27 cellular contexts compared by ENCODE assay signal in the genomic region with DNA sequence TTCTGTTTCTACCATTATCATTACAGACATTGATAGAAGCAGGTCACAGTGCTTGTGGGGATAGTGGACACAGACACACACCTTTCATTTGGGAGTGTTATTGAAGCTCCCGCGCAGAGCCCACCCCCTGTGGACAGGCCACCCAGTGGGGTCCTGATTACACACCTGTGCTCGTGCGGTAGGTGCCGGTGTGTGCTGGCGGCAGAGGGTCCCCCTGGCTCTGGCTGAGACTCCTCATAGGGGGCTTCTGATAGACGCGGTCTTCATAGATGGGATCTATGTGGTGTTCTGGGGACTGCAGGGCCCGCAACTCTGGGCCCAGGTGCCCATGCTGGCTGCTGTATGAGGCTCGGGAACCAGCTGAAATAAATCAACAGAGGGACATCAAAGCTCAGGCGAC.
DNase-seq lines count a peak whose midpoint lies in the region.
"Had no signal": no experiment of that assay in that cellular context is flagged by ENCODE, and none has a peak within 500 bp of the region (broad histone marks: within the 10 kb centered on the region; RNA-seq: fewer than 3 reads in every experiment).

No MANE protein-coding gene starts in this region.

- H3K14ac ChIP-seq in neuronal stem cell (ENCODE audit: low read length) = no peak overlapping the region

- H3K4me1 ChIP-seq in neuronal stem cell (ENCODE audit: control insufficient read depth in 2 of 2, insufficient read depth in 1 of 2, low read depth in 1 of 2, low read length in 2 of 2) = no peaks in the 10 kb centered on the region
- H3K4me1 ChIP-seq: A549, BE2C had no signal

- H3K23ac ChIP-seq in neuronal stem cell (ENCODE audit: low read depth, low read length, poor library complexity) = no peak overlapping the region

- H2AK5ac ChIP-seq in neuronal stem cell (ENCODE audit: low read depth, low read length) = no peak overlapping the region

- WGBS in neuronal stem cell (ENCODE audit: extremely low coverage in 2 of 2, insufficient read length in 2 of 2, insufficient replicate concordance in 1 of 2), 2 donors = no CpG with 5 or more reads among the region's 11 CpGs

- no peak overlapping the region for H2BK5ac ChIP-seq in neuronal stem cell (ENCODE audit: low read length)

- H3K18ac ChIP-seq in neuronal stem cell (ENCODE audit: low read length) = no peak overlapping the region

- H4K91ac ChIP-seq in neuronal stem cell (ENCODE audit: low read depth, low read length, poor library complexity) = no peak overlapping the region

- peak overlapping the region; percentile 31 for H3K9ac ChIP-seq in neuronal stem cell (ENCODE audit: low read depth, low read length, poor library complexity)
- H3K9ac ChIP-seq: BLaER1; BLaER1 treated with 17β-estradiol and CSF1 and Interleukin-3, amounts not matched to agents 10 nM and 100 nM had no signal

- H2BK12ac ChIP-seq in neuronal stem cell (ENCODE audit: low read length) = no peak overlapping the region

- H3K4me3 ChIP-seq in neuronal stem cell (ENCODE audit: low read length in 2 of 2) = no peak overlapping the region
- H3K4me3 ChIP-seq: A549; BLaER1; BLaER1 treated with 17β-estradiol and CSF1 and Interleukin-3, amounts not matched to agents 10 nM and 100 nM had no signal

- H3K79me1 ChIP-seq in neuronal stem cell (ENCODE audit: low read depth, low read length) = no peaks in the 10 kb centered on the region

- no peak overlapping the region for H2BK120ac ChIP-seq in neuronal stem cell (ENCODE audit: low read depth, low read length)

- no peak overlapping the region for H2BK15ac ChIP-seq in neuronal stem cell (ENCODE audit: low read length)

- H3K4me2 ChIP-seq in neuronal stem cell (ENCODE audit: insufficient read depth, low read length, poor library complexity, severe bottlenecking) = no peak overlapping the region
- H3K4me2 ChIP-seq: A549 had no signal

- H4K8ac ChIP-seq in neuronal stem cell (ENCODE audit: low read depth, low read length) = no peak overlapping the region

- DNase-seq in neuronal stem cell (ENCODE audit: low spot score) (no peak), occipital lobe (lab: John Stamatoyannopoulos, UW) (no peak)
- DNase-seq: 8988T; ACHN; AML-193; BE2C; C1 segment of cervical spinal cord; Caco-2; Calu3; CD4-positive, alpha-beta memory T cell; CD4-positive, alpha-beta T cell; CD4-positive, CD25-positive, alpha-beta regulatory T cell; CD8-positive, alpha-beta memory T cell; CD8-positive, alpha-beta T cell; COR-L47; DMS 273 treated with DMSO at 0.1 percent for 48 hours; DMS153; DMS53; DMS79; DMS79 treated with DMSO at 0.1 percent for 48 hours; DND-41; EL had no signal

- no peak overlapping the region for H2AFZ ChIP-seq in neuronal stem cell (ENCODE audit: low read length)

- H3K9me3 ChIP-seq in neuronal stem cell (replicated peaks in 1 of 2; ENCODE audit: control insufficient read depth in 2 of 2, insufficient read depth in 1 of 2, low read depth in 1 of 2, low read length in 2 of 2) = peaks cover 0 to 8% of the 10 kb centered on the region in 2 donors
- H3K9me3 ChIP-seq: A549; BE2C; BLaER1; BLaER1 treated with 17β-estradiol and CSF1 and Interleukin-3, amounts not matched to agents 10 nM and 100 nM; Caco-2 had no signal

- peaks cover 0 to 70% of the 10 kb centered on the region in 2 donors for H3K36me3 ChIP-seq in neuronal stem cell (replicated peaks in 1 of 2; ENCODE audit: control insufficient read depth in 2 of 2, insufficient read depth in 2 of 2, low read length in 2 of 2)
- H3K36me3 ChIP-seq: BE2C; BLaER1; BLaER1 treated with 17β-estradiol and CSF1 and Interleukin-3, amounts not matched to agents 10 nM and 100 nM had no signal

- no peaks in the 10 kb centered on the region for H3K27me3 ChIP-seq in neuronal stem cell (ENCODE audit: control insufficient read depth in 3 of 3, insufficient read depth in 3 of 3, low read depth in 1 of 3, low read length in 3 of 3)
- H3K27me3 ChIP-seq: BE2C; BLaER1; BLaER1 treated with 17β-estradiol and CSF1 and Interleukin-3, amounts not matched to agents 10 nM and 100 nM had no signal

- no peak overlapping the region for H3K4ac ChIP-seq in neuronal stem cell (ENCODE audit: low read length)

- H3K27ac ChIP-seq in neuronal stem cell (replicated peaks; ENCODE audit: low read length) = no peak overlapping the region
- H3K27ac ChIP-seq: 22Rv1; A549; BLaER1; BLaER1 treated with 17β-estradiol and CSF1 and Interleukin-3, amounts not matched to agents 10 nM and 100 nM; C4-2B had no signal
